In the genomic region with DNA sequence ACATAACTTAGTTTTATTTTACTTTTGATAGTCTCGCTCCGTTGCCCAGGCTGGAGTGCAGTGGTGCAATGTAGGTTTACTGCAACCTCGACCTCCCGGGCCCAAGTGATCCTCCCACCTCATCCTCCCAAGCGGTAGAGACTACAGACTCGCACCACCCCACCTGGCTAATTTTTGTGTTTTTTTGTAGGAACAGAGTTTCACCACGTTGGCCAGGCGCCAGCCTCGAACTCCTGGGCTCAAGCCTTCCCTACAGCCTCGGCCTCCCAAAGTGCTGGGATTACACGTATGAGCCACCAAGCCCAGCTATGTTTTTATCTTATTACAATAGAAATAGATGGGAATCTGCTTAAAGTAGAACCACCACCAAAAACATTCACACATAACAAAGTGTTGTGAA, we compare ENCODE assay signal across 20 cellular contexts. TPM values are rescaled to one million over a fixed set of nuclear protein-coding genes. Genes with fewer than 3 reads are reported as not detected.
DNase-seq lines count a peak whose midpoint lies in the region; ATAC-seq and TF ChIP-seq lines count a peak whose summit lies in the region.
"Had no signal": no experiment of that assay in that cellular context is flagged by ENCODE, and none has a peak within 500 bp of the region (broad histone marks: within the 10 kb centered on the region; RNA-seq: fewer than 3 reads in every experiment).

No MANE protein-coding gene starts in this region.

- intact Hi-C loops in natural killer cell (cut with micrococcal nuclease): no loop called here

- TF ChIP-seq EP300 in upper lobe of left lung (IDR thresholded peaks at IDR 0.05): no peak

- WGBS in upper lobe of left lung, 2 donors: 88 to 93% methylated on average over 11 of the region's 11 CpGs

- no peak for DNase-seq in natural killer cell treated with Interleukin-12 subunit alpha and Interleukin-12 subunit beta and Interleukin-15 and Interleukin-18, amount 100 ng/mL, for 72 hours (ENCODE audit: low spot score)
- DNase-seq in natural killer cell (no peak), T-cell (no peak), type B pancreatic cell (ENCODE audit: extremely low spot score, unreplicated experiment) (no peak), upper lobe of left lung (no peak), SIG-M5 treated with dmso at 0.1 percent for 504 hours (lab: John Stamatoyannopoulos, UW; ENCODE audit: unreplicated experiment) (no peak)
- no peak for DNase-seq in effector memory CD4-positive, alpha-beta T cell
- DNase-seq: activated CD4-positive, alpha-beta T cell treated with anti-CD3 and anti-CD28 coated beads for 48 hours; dermis blood vessel endothelial cell; erythroblast; gastrocnemius medialis; IMR-90; left ventricle myocardium inferior; NCI-H1048; NCI-H524; stimulated activated CD4-positive, alpha-beta T cell treated with anti-CD3 and anti-CD28 coated beads, Interleukin-4, amount 100 ng/mL, for 24 hours had no signal

- H3K4me1 ChIP-seq in effector memory CD4-positive, alpha-beta T cell (ENCODE audit: control insufficient read depth, insufficient read depth, low read length, poor library complexity, severe bottlenecking): peaks cover 21% of the 10 kb centered on the region
- peaks cover 9 to 30% (median 13%) of the 10 kb centered on the region in 4 donors for H3K4me1 ChIP-seq in upper lobe of left lung

- ATAC-seq in natural killer cell treated with Interleukin-12 subunit alpha and Interleukin-12 subunit beta and Interleukin-15 and Interleukin-18, amount 100 ng/mL, for 72 hours: no peak
- ATAC-seq in natural killer cell (no peak), T-cell (replicated peaks in 1 of 4) (no peak), upper lobe of left lung (ENCODE audit: low FRiP score in 2 of 2) (no peak), GM21619 (IDR thresholded peaks at IDR 0.05; ENCODE audit: unreplicated experiment) (no peak)
- ATAC-seq: gastrocnemius medialis had no signal

- H3K27me3 Mint-ChIP-seq in natural killer cell treated with Interleukin-12 subunit alpha and Interleukin-12 subunit beta and Interleukin-15 and Interleukin-18, amount 100 ng/mL, for 72 hours: no peaks in the 10 kb centered on the region
- H3K27me3 Mint-ChIP-seq in natural killer cell (ENCODE audit: low read depth in 2 of 2): no peaks in the 10 kb centered on the region
- no peaks in the 10 kb centered on the region for H3K27me3 Mint-ChIP-seq in T-cell
- peaks cover 5% of the 10 kb centered on the region for H3K27me3 Mint-ChIP-seq in type B pancreatic cell

- H3K27me3 ChIP-seq in effector memory CD4-positive, alpha-beta T cell (replicated peaks; ENCODE audit: control insufficient read depth, insufficient read depth, low read length, poor library complexity, severe bottlenecking): no peaks in the 10 kb centered on the region
- no peaks in the 10 kb centered on the region for H3K27me3 ChIP-seq in upper lobe of left lung
- H3K27me3 ChIP-seq: gastrocnemius medialis, SJSA1 had no signal

- H3K27ac Mint-ChIP-seq in natural killer cell treated with Interleukin-12 subunit alpha and Interleukin-12 subunit beta and Interleukin-15 and Interleukin-18, amount 100 ng/mL, for 72 hours: peak overlapping the region in 1 of 2 donors; percentile 99
- H3K27ac Mint-ChIP-seq in natural killer cell (peak overlapping the region in 1 of 2 donors; percentile 81), T-cell (peak overlapping the region; percentile 85 to 94), type B pancreatic cell (peak overlapping the region; percentile 21)

- no peaks in the 10 kb centered on the region for H3K9me3 ChIP-seq in effector memory CD4-positive, alpha-beta T cell (ENCODE audit: control insufficient read depth, low read length)
- H3K9me3 ChIP-seq in upper lobe of left lung: no peaks in the 10 kb centered on the region
- H3K9me3 ChIP-seq: gastrocnemius medialis, left ventricle myocardium inferior, SJSA1 had no signal

- H3K36me3 ChIP-seq in effector memory CD4-positive, alpha-beta T cell (ENCODE audit: control insufficient read depth, insufficient read depth, low read length): no peaks in the 10 kb centered on the region
- H3K36me3 ChIP-seq in upper lobe of left lung: no peaks in the 10 kb centered on the region
- H3K36me3 ChIP-seq: gastrocnemius medialis, left ventricle myocardium inferior, SJSA1 had no signal

- peak overlapping the region; percentile 24 for H3K4me3 Mint-ChIP-seq in natural killer cell treated with Interleukin-12 subunit alpha and Interleukin-12 subunit beta and Interleukin-15 and Interleukin-18, amount 100 ng/mL, for 72 hours
- H3K4me3 Mint-ChIP-seq in natural killer cell (no peak overlapping the region), T-cell (peak overlapping the region; percentile 70 to 92 (median 82)), type B pancreatic cell (peak overlapping the region; percentile 41)

- peak overlapping the region; percentile 11 for H3K4me3 ChIP-seq in effector memory CD4-positive, alpha-beta T cell (ENCODE audit: insufficient read depth, low read depth, low read length, poor library complexity, severe bottlenecking)
- H3K4me3 ChIP-seq in upper lobe of left lung: no peak overlapping the region
- H3K4me3 ChIP-seq: SJSA1, skin epidermis had no signal

- peaks cover 28 to 31% of the 10 kb centered on the region in 2 donors for H3K4me1 Mint-ChIP-seq in natural killer cell treated with Interleukin-12 subunit alpha and Interleukin-12 subunit beta and Interleukin-15 and Interleukin-18, amount 100 ng/mL, for 72 hours (ENCODE audit: low read depth in 2 of 2)
- H3K4me1 Mint-ChIP-seq in natural killer cell (peaks cover 19% of the 10 kb centered on the region in 2 donors), T-cell (peaks cover 28 to 48% (median 38%) of the 10 kb centered on the region in 3 donors), type B pancreatic cell (ENCODE audit: unreplicated experiment) (peaks cover 11% of the 10 kb centered on the region)

- no peaks in the 10 kb centered on the region for H3K9me3 Mint-ChIP-seq in natural killer cell treated with Interleukin-12 subunit alpha and Interleukin-12 subunit beta and Interleukin-15 and Interleukin-18, amount 100 ng/mL, for 72 hours
- no peaks in the 10 kb centered on the region for H3K9me3 Mint-ChIP-seq in natural killer cell
- H3K9me3 Mint-ChIP-seq in T-cell: no peaks in the 10 kb centered on the region
- no peaks in the 10 kb centered on the region for H3K9me3 Mint-ChIP-seq in type B pancreatic cell

- H3K27ac ChIP-seq in effector memory CD4-positive, alpha-beta T cell (ENCODE audit: insufficient read depth, low read length, poor library complexity, severe bottlenecking): no peak overlapping the region
- no peak overlapping the region for H3K27ac ChIP-seq in upper lobe of left lung
- H3K27ac ChIP-seq: SJSA1 had no signal

- TF ChIP-seq CTCF in natural killer cell (IDR thresholded peaks at IDR 0.05): no peak
- TF ChIP-seq CTCF in type B pancreatic cell (conservative IDR thresholded peaks at IDR 0.05): no peak
- no peak for TF ChIP-seq CTCF in upper lobe of left lung (IDR thresholded peaks at IDR 0.05)

- POLR2A ChIA-PET in T-cell (lab: Charles Lee): no interaction called here

- CTCF ChIA-PET in T-cell (lab: Charles Lee): interaction anchor here (0.6 to 1.9 kb wide), 2 partner anchors 12 to 90 kb away, joined by 6 to 13 read pairs; a partner anchor contains a TSS

- no peak for TF ChIP-seq POLR2A in upper lobe of left lung (IDR thresholded peaks at IDR 0.05)

- H3K36me3 Mint-ChIP-seq in natural killer cell treated with Interleukin-12 subunit alpha and Interleukin-12 subunit beta and Interleukin-15 and Interleukin-18, amount 100 ng/mL, for 72 hours: no peaks in the 10 kb centered on the region
- H3K36me3 Mint-ChIP-seq in natural killer cell: no peaks in the 10 kb centered on the region
- no peaks in the 10 kb centered on the region for H3K36me3 Mint-ChIP-seq in T-cell
- no peaks in the 10 kb centered on the region for H3K36me3 Mint-ChIP-seq in type B pancreatic cell

RNA-seq across cellular contexts. Expression of a gene that starts 2.9 kb away (rescaled TPM):
- total RNA-seq in natural killer cell treated with Interleukin-12 subunit alpha and Interleukin-12 subunit beta and Interleukin-15 and Interleukin-18, amount 100 ng/mL, for 72 hours: not detected
- not detected for total RNA-seq in natural killer cell
- total RNA-seq in T-cell: not detected
- total RNA-seq in type B pancreatic cell (ENCODE audit: low replicate concordance): not detected in 2 replicates
- not detected for total RNA-seq in upper lobe of left lung
- total RNA-seq: bronchial epithelial cell, dermis blood vessel endothelial cell, gastrocnemius medialis, IMR-90, left ventricle myocardium inferior, SJSA1 had no signal

RNA-seq across cellular contexts. Expression of a gene that starts 5.7 kb away (rescaled TPM):
- total RNA-seq in natural killer cell treated with Interleukin-12 subunit alpha and Interleukin-12 subunit beta and Interleukin-15 and Interleukin-18, amount 100 ng/mL, for 72 hours: not detected
- total RNA-seq in natural killer cell: 10 to 100 TPM in 1 of 3 donors, not detected in 2; 15.0 TPM
- 10 to 100 TPM in 3 of 5 donors, not detected in 2; 27.0 to 34.4 (median 32.6) TPM for total RNA-seq in T-cell
- 15.0 and 16.3 TPM in 2 replicates for total RNA-seq in type B pancreatic cell (ENCODE audit: low replicate concordance)
- 10 to 100 TPM in 2 of 6 donors, not detected in 4; 22.5 to 38.1 TPM for total RNA-seq in upper lobe of left lung
- total RNA-seq: bronchial epithelial cell, dermis blood vessel endothelial cell, gastrocnemius medialis, IMR-90, SJSA1 had no signal

RNA-seq across cellular contexts. Expression of a gene that starts 12.0 kb away (rescaled TPM):
- total RNA-seq in natural killer cell treated with Interleukin-12 subunit alpha and Interleukin-12 subunit beta and Interleukin-15 and Interleukin-18, amount 100 ng/mL, for 72 hours: 10 to 100 TPM in 1 of 2 donors, 1 to 10 TPM in 1; 8.5 to 12.0 TPM
- 10 to 100 TPM; 11.7 to 19.3 (median 16.4) TPM for total RNA-seq in natural killer cell
- total RNA-seq in T-cell: 10 to 100 TPM; 16.2 to 23.3 (median 18.5) TPM
- total RNA-seq in type B pancreatic cell (ENCODE audit: low replicate concordance): 8.0 and 12.7 TPM in 2 replicates
- total RNA-seq in upper lobe of left lung: 10 to 100 TPM in 1 of 6 donors, 1 to 10 TPM in 5; 6.3 to 20.6 (median 7.9) TPM
